Comparison of ENCODE assay signal across 2 cellular contexts in genomic region chr20:50266293-50267040, GRCh38.
A peak's percentile ranks its signal among the peaks of the same experiment; 100 is the strongest.
TF ChIP-seq lines count a peak whose summit lies in the region.

No MANE protein-coding gene starts in this region.

TF ChIP-seq in K562, 482 proteins besides CTCF, POLR2A, EP300 and RAD21 (continued from another document and continues in another):
- no peak for TF ChIP-seq PATZ1 (CRISPR knock-in tag; IDR thresholded peaks at IDR 0.05; ENCODE audit: borderline replicate concordance)
- no peak for TF ChIP-seq KDM2B (CRISPR knock-in tag; IDR thresholded peaks at IDR 0.05)
- no peak for TF ChIP-seq ZNF76 (CRISPR knock-in tag; IDR thresholded peaks at IDR 0.05; ENCODE audit: borderline replicate concordance)
- no peak for TF ChIP-seq NR0B1 (IDR thresholded peaks at IDR 0.05; ENCODE audit: partially characterized antibody)
- TF ChIP-seq EGR1 (conservative IDR thresholded peaks at IDR 0.05): no peak
- no peak for TF ChIP-seq NCOR1 (IDR thresholded peaks at IDR 0.05)
- TF ChIP-seq L3MBTL2 (IDR thresholded peaks at IDR 0.05): no peak
- TF ChIP-seq CHD4 (IDR thresholded peaks at IDR 0.05; ENCODE audit: insufficient read depth, insufficient replicate concordance, low read depth, low read length, poor library complexity, severe bottlenecking): no peak
- TF ChIP-seq LCOR (CRISPR knock-in tag; IDR thresholded peaks at IDR 0.05): no peak
- no peak for TF ChIP-seq PHF8 (IDR thresholded peaks at IDR 0.05; ENCODE audit: borderline replicate concordance, low read length)
- no peak for TF ChIP-seq KAT7 (CRISPR knock-in tag; IDR thresholded peaks at IDR 0.05; ENCODE audit: borderline replicate concordance)
- peak; percentile 68 for TF ChIP-seq RBM25 (IDR thresholded peaks at IDR 0.05; ENCODE audit: low read depth, low read length, severe bottlenecking)
- TF ChIP-seq PHB2 (IDR thresholded peaks at IDR 0.05; ENCODE audit: low read depth): no peak
- TF ChIP-seq ZNF668 (CRISPR knock-in tag; IDR thresholded peaks at IDR 0.05): no peak
- TF ChIP-seq RAD51 (IDR thresholded peaks at IDR 0.05; ENCODE audit: borderline replicate concordance, low read depth): no peak
- TF ChIP-seq GTF2B (IDR thresholded peaks at IDR 0.05; ENCODE audit: extremely low read depth, insufficient read length): no peak
- no peak for TF ChIP-seq DACH1 (IDR thresholded peaks at IDR 0.05; ENCODE audit: partially characterized antibody)
- TF ChIP-seq ZNF551 (CRISPR knock-in tag; IDR thresholded peaks at IDR 0.05): no peak
- TF ChIP-seq RBM34 (IDR thresholded peaks at IDR 0.05; ENCODE audit: borderline replicate concordance, insufficient read depth, low read length): no peak
- no peak for TF ChIP-seq THRAP3 (IDR thresholded peaks at IDR 0.05; ENCODE audit: borderline replicate concordance)
- no peak for TF ChIP-seq TAF7 (tag; IDR thresholded peaks at IDR 0.05)
- 0 out of 2 replicates have a peak, but pooled peaks have one; percentile 58 for TF ChIP-seq ADNP (tag; IDR thresholded peaks at IDR 0.05)
- TF ChIP-seq ZNF174 (CRISPR knock-in tag; IDR thresholded peaks at IDR 0.05): no peak
- no peak for TF ChIP-seq UBTF (IDR thresholded peaks at IDR 0.05; ENCODE audit: borderline replicate concordance in 1 of 2, low read depth in 2 of 2, low read length in 2 of 2)
- no peak for TF ChIP-seq SMARCB1 (IDR thresholded peaks at IDR 0.05; ENCODE audit: insufficient read length, low read depth)

TF ChIP-seq in HepG2, 621 proteins besides CTCF, POLR2A, EP300 and RAD21 (continued from another document):
- TF ChIP-seq ZNF318 (CRISPR knock-in tag; IDR thresholded peaks at IDR 0.05) (0 out of 2 replicates have a peak, but pooled peaks have one; percentile 60), ZNF10 (CRISPR knock-in tag; IDR thresholded peaks at IDR 0.05; ENCODE audit: borderline replicate concordance, low read depth) (0 out of 2 replicates have a peak, but pooled peaks have one; percentile 7), KDM1A (CRISPR knock-in tag; IDR thresholded peaks at IDR 0.05) (peak; percentile 95; the same call in 1 of the 2 replicates), NAIF1 (CRISPR knock-in tag; IDR thresholded peaks at IDR 0.05; ENCODE audit: borderline replicate concordance) (peak; percentile 37; the same call in 1 of the 2 replicates), PATZ1 (CRISPR knock-in tag; IDR thresholded peaks at IDR 0.05) (peak; percentile 40; the same call in 1 of the 2 replicates), ZNF121 (CRISPR knock-in tag; IDR thresholded peaks at IDR 0.05) (peak; percentile 97), GABPA (IDR thresholded peaks at IDR 0.05; ENCODE audit: low read depth, low read length) (0 out of 2 replicates have a peak, but pooled peaks have one; percentile 12), GABPA (CRISPR knock-in tag; IDR thresholded peaks at IDR 0.05; ENCODE audit: low read depth) (no peak), HDAC2 (CRISPR knock-in tag; IDR thresholded peaks at IDR 0.05) (0 out of 2 replicates have a peak, but pooled peaks have one; percentile 10), ZNF441 (CRISPR knock-in tag; IDR thresholded peaks at IDR 0.05; ENCODE audit: borderline replicate concordance) (no peak), ZNF263 (CRISPR knock-in tag; IDR thresholded peaks at IDR 0.05) (0 out of 2 replicates have a peak, but pooled peaks have one; percentile 1), ZBTB39 (CRISPR knock-in tag; IDR thresholded peaks at IDR 0.05) (0 out of 2 replicates have a peak, but pooled peaks have one; percentile 49), ZNF773 (CRISPR knock-in tag; IDR thresholded peaks at IDR 0.05; ENCODE audit: borderline replicate concordance) (peak; percentile 40; the same call in 1 of the 2 replicates), ZNF816 (CRISPR knock-in tag; IDR thresholded peaks at IDR 0.05; ENCODE audit: borderline replicate concordance) (no peak), ZZZ3 (CRISPR knock-in tag; IDR thresholded peaks at IDR 0.05; ENCODE audit: borderline replicate concordance) (0 out of 2 replicates have a peak, but pooled peaks have one; percentile 42), ZNF629 (CRISPR knock-in tag; conservative IDR thresholded peaks at IDR 0.05) (peak; percentile 99), CBX1 (IDR thresholded peaks at IDR 0.05; ENCODE audit: low read depth) (peak; percentile 35), ATRX (CRISPR knock-in tag; IDR thresholded peaks at IDR 0.05; ENCODE audit: borderline replicate concordance) (0 out of 2 replicates have a peak, but pooled peaks have one; percentile 46), RCOR2 (CRISPR knock-in tag; IDR thresholded peaks at IDR 0.05) (0 out of 2 replicates have a peak, but pooled peaks have one; percentile 34), KLF12 (CRISPR knock-in tag; IDR thresholded peaks at IDR 0.05; ENCODE audit: borderline replicate concordance) (0 out of 2 replicates have a peak, but pooled peaks have one; percentile 47), GTF3A (CRISPR knock-in tag; conservative IDR thresholded peaks at IDR 0.05) (0 out of 2 replicates have a peak, but pooled peaks have one; percentile 63), ZNF891 (CRISPR knock-in tag; IDR thresholded peaks at IDR 0.05) (no peak), ZNF205 (CRISPR knock-in tag; IDR thresholded peaks at IDR 0.05) (no peak), ZNF678 (CRISPR knock-in tag; IDR thresholded peaks at IDR 0.05) (0 out of 2 replicates have a peak, but pooled peaks have one; percentile 51), JUN (CRISPR knock-in tag; IDR thresholded peaks at IDR 0.05) (0 out of 2 replicates have a peak, but pooled peaks have one; percentile 15), CEBPG (CRISPR knock-in tag; IDR thresholded peaks at IDR 0.05) (no peak), MED1 (CRISPR knock-in tag; IDR thresholded peaks at IDR 0.05) (0 out of 2 replicates have a peak, but pooled peaks have one; percentile 18), HBP1 (CRISPR knock-in tag; IDR thresholded peaks at IDR 0.05; ENCODE audit: low read depth) (no peak)
